Comparison of ENCODE assay signal across 8 cellular contexts in the genomic region with DNA sequence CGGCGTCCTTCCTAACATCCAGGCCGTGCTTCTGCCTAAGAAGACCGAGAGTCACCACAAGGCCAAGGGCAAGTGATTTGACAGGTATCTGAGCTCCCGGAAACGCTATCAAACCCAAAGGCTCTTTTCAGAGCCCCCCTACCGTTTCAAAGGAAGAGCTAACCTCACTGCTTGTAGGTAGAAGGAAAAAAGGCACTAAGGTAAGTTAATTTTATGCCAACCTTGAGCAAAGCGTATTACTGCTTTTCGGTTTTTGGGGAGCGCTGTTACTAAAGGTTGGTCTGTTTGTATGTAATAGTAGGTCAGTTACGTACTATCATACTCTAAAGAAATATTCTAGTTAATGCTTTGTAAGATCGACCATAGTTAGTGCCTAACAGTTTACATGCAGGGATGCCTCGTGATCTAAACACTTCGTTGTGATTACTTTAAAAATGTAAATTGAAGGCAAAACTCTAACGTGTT. TPM values are rescaled to one million over a fixed set of nuclear protein-coding genes. Genes with fewer than 3 reads are reported as not detected.
DNase-seq lines count a peak whose midpoint lies in the region; ATAC-seq, FAIRE-seq and TF ChIP-seq lines count a peak whose summit lies in the region.

No MANE protein-coding gene starts in this region.

- no TSS peak for BruUV-seq in GM12878 (replicated peaks; lab: Mats Ljungman, UMichigan)

- peak overlapping the region; percentile 89 for H3K27ac ChIP-seq in GM12878 (ENCODE audit: control insufficient read depth, insufficient read depth)
- H3K27ac ChIP-seq in testis, result peak overlapping the region; percentile 85 to 92

- H4K20me1 ChIP-seq in GM12878 (ENCODE audit: control insufficient read depth, insufficient read depth), result peaks cover 6% of the 10 kb centered on the region; the same call in 1 of the 2 replicates

- H3K36me3 ChIP-seq in GM12878 (ENCODE audit: control insufficient read depth in 2 of 2, insufficient read depth in 2 of 2, low read length in 1 of 2) (peaks cover 0 to 3% of the 10 kb centered on the region in 2 experiments; a peak in 2 of 4 replicates), testis (ENCODE audit: low read depth, missing control alignments) (no peaks in the 10 kb centered on the region)

- no peak for TF ChIP-seq CTCF in GM12878 (IDR thresholded peaks at IDR 0.05 in 2 of 3, conservative IDR thresholded peaks at IDR 0.05 in 1 of 3; ENCODE audit: control insufficient read depth in 2 of 3, extremely low read depth in 1 of 3, insufficient read depth in 1 of 3, low read depth in 3 of 3, low read length in 3 of 3)
- TF ChIP-seq CTCF in testis (IDR thresholded peaks at IDR 0.05), result no peak

- SMC1A ChIA-PET in GM12878 (lab: Charles Lee; ENCODE audit: uncharacterized antibody, unreplicated experiment), result interaction anchor here (0.5 to 3.3 kb wide), 15 partner anchors 8 to 378 kb away, joined by 3 to 34 read pairs (median 4); a partner anchor contains a TSS

- peak overlapping the region; percentile 91 for H3K9ac ChIP-seq in GM12878 (ENCODE audit: control insufficient read depth, insufficient read depth, low read length)

- H3K27me3 ChIP-seq in GM12878 (replicated peaks in 1 of 2; ENCODE audit: control insufficient read depth in 2 of 2, insufficient read depth in 2 of 2, low read length in 1 of 2) (no peaks in the 10 kb centered on the region), testis (no peaks in the 10 kb centered on the region)

- H3K9me3 ChIP-seq in GM12878 (replicated peaks; ENCODE audit: control insufficient read depth, insufficient read depth, low read length), result no peaks in the 10 kb centered on the region
- H3K9me3 ChIP-seq in testis, result no peaks in the 10 kb centered on the region

- TF ChIP-seq RAD21 in GM12878 (IDR thresholded peaks at IDR 0.05; ENCODE audit: insufficient read depth, low read depth, low read length), result no peak

- ATAC-seq in GM19351 (IDR thresholded peaks at IDR 0.05; ENCODE audit: unreplicated experiment) (peak; percentile 10), GM12878 (peak; percentile 4), HG02623 (IDR thresholded peaks at IDR 0.05; ENCODE audit: unreplicated experiment) (no peak), GM21360 (IDR thresholded peaks at IDR 0.05; ENCODE audit: unreplicated experiment) (no peak)

- no peak overlapping the region for H2AFZ ChIP-seq in GM12878 (ENCODE audit: control insufficient read depth, low read depth, low read length)

- no peak for FAIRE-seq in GM12878 (lab: Jason Lieb, UNC)

- peaks cover 56% of the 10 kb centered on the region for H3K79me2 ChIP-seq in GM12878 (ENCODE audit: control insufficient read depth, insufficient read depth, low read length)

- peak overlapping the region; percentile 83 for H3K4me3 ChIP-seq in GM12878
- peak overlapping the region; percentile 80 to 84 for H3K4me3 ChIP-seq in testis

- in situ Hi-C loops in GM12878 (cut with MboI), result loop anchor here (5.0 to 10.0 kb wide), 3 partner anchors 73 to 1710 kb away; a partner anchor contains a TSS

- no peak; a peak in 1 of 4 replicates for TF ChIP-seq EP300 in GM12878 (IDR thresholded peaks at IDR 0.05; ENCODE audit: borderline replicate concordance in 1 of 2, control insufficient read depth in 1 of 2, low read depth in 2 of 2, low read length in 2 of 2)

- POLR2A ChIA-PET in GM12878 (lab: Charles Lee), result interaction anchor here (0.5 to 6.4 kb wide), 19 partner anchors 9 to 148 kb away, joined by 3 to 119 read pairs (median 11); a partner anchor contains a TSS

- CTCF ChIA-PET in GM12878 (lab: Yijun Ruan, JAX), result interaction anchor here (0.5 to 2.3 kb wide), 5 partner anchors 18 to 73 kb away, joined by 4 to 9 read pairs (median 4); a partner anchor contains a TSS

- peak; percentile 78 for DNase-seq in NCI-H2029 treated with DMSO at 0.1 percent for 48 hours (lab: John Stamatoyannopoulos, UW)
- no peak for DNase-seq in GM12878 (ENCODE audit: low read depth, low spot score)
- peak; percentile 60 for DNase-seq in kidney glomerular epithelial cell (lab: John Stamatoyannopoulos, UW)
- no peak for DNase-seq in testis
- DNase-seq in T1000 (lab: John Stamatoyannopoulos, UW), result no peak

- 2% methylated on average over 15 of the region's 15 CpGs for WGBS in GM12878 (ENCODE audit: insufficient coverage, insufficient replicate concordance, low lambda C conversion rate, missing lambda C conversion rate)
- WGBS in testis, 2 donors, result 0 to 1% methylated on average over 11 to 15 of the region's 15 CpGs

- peaks cover 3% of the 10 kb centered on the region; the same call in 1 of the 2 replicates for H3K4me1 ChIP-seq in GM12878 (ENCODE audit: control insufficient read depth, insufficient read depth, low read length)
- peaks cover 10% of the 10 kb centered on the region for H3K4me1 ChIP-seq in testis

- peak overlapping the region; percentile 28; the same call in 1 of the 2 replicates for H3K4me2 ChIP-seq in GM12878 (ENCODE audit: control insufficient read depth, insufficient read depth)

- RAD21 ChIA-PET in GM12878 (lab: Charles Lee; ENCODE audit: unreplicated experiment), result interaction anchor here (1.1 to 7.2 kb wide), 10 partner anchors 27 to 148 kb away, joined by 3 to 96 read pairs (median 5); a partner anchor contains a TSS

- TF ChIP-seq POLR2A in GM12878 (IDR thresholded peaks at IDR 0.05; ENCODE audit: low read depth, low read length) (no peak), testis (IDR thresholded peaks at IDR 0.05) (no peak)

- intact Hi-C loops in GM12878 (cut with micrococcal nuclease; ENCODE audit: unreplicated experiment) (loop anchor here (1.0 to 5.0 kb wide), 4 partner anchors 32 to 1688 kb away; a partner anchor contains a TSS), testis (cut with DNase I; ENCODE audit: low total_unique reads) (loop anchor here (1.0 kb wide), 1 partner anchor 32 kb away; a partner anchor contains a TSS)

TF ChIP-seq in GM12878, 131 proteins besides CTCF, POLR2A, EP300 and RAD21:
- TF ChIP-seq CHD2 (IDR thresholded peaks at IDR 0.05; ENCODE audit: borderline replicate concordance, low read depth, low read length) (no peak), PAX8 (IDR thresholded peaks at IDR 0.05) (no peak), NFYA (IDR thresholded peaks at IDR 0.05; ENCODE audit: borderline replicate concordance, low read depth, low read length) (no peak), SIN3A (IDR thresholded peaks at IDR 0.05; ENCODE audit: low read depth, low read length) (0 out of 2 replicates have a peak, but pooled peaks have one; percentile 8), BRCA1 (IDR thresholded peaks at IDR 0.05; ENCODE audit: low read depth, low read length) (no peak), ASH2L (IDR thresholded peaks at IDR 0.05; ENCODE audit: borderline replicate concordance, low read depth) (0 out of 2 replicates have a peak, but pooled peaks have one; percentile 10), FOXM1 (IDR thresholded peaks at IDR 0.05; ENCODE audit: low read depth, low read length) (0 out of 2 replicates have a peak, but pooled peaks have one; percentile 11)
- TF ChIP-seq, protein P1, sequence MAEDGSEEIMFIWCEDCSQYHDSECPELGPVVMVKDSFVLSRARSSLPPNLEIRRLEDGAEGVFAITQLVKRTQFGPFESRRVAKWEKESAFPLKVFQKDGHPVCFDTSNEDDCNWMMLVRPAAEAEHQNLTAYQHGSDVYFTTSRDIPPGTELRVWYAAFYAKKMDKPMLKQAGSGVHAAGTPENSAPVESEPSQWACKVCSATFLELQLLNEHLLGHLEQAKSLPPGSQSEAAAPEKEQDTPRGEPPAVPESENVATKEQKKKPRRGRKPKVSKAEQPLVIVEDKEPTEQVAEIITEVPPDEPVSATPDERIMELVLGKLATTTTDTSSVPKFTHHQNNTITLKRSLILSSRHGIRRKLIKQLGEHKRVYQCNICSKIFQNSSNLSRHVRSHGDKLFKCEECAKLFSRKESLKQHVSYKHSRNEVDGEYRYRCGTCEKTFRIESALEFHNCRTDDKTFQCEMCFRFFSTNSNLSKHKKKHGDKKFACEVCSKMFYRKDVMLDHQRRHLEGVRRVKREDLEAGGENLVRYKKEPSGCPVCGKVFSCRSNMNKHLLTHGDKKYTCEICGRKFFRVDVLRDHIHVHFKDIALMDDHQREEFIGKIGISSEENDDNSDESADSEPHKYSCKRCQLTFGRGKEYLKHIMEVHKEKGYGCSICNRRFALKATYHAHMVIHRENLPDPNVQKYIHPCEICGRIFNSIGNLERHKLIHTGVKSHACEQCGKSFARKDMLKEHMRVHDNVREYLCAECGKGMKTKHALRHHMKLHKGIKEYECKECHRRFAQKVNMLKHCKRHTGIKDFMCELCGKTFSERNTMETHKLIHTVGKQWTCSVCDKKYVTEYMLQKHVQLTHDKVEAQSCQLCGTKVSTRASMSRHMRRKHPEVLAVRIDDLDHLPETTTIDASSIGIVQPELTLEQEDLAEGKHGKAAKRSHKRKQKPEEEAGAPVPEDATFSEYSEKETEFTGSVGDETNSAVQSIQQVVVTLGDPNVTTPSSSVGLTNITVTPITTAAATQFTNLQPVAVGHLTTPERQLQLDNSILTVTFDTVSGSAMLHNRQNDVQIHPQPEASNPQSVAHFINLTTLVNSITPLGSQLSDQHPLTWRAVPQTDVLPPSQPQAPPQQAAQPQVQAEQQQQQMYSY (CRISPR knock-in tag; IDR thresholded peaks at IDR 0.05), result 0 out of 2 replicates have a peak, but pooled peaks have one; percentile 37

RNA-seq across cellular contexts. Expression of a gene that starts 37.4 kb away (rescaled TPM):
- 4.1 and 4.5 TPM in 2 replicates for total RNA-seq in GM12878 (2013; cell fraction: nucleolus; rRNA removed)
- total RNA-seq in GM12878 (2014; rRNA removed), result 1.5 and 2.1 TPM in 2 replicates
- 1.9 and 2.3 TPM in 2 replicates for total RNA-seq in GM12878 (2014; rRNA removed; fragmentation: Illumina TruSeq; extraction: Trizol)
- 2.3 and 3.2 TPM in 2 replicates for total RNA-seq in GM12878 (2021)
- 1.1 TPM for polyA plus RNA-seq in GM12878 (2011; ENCODE audit: low read depth)
- polyA plus RNA-seq in GM12878 (2011; rRNA removed), result 5.9 TPM in 2 replicates
- 4.6 and 4.8 TPM in 2 replicates for polyA plus RNA-seq in GM12878 (2011; cell fraction: cytosol; rRNA removed)
- polyA plus RNA-seq in GM12878 (2011; cell fraction: nucleus; rRNA removed), result 5.6 and 6.5 TPM in 2 replicates
- polyA plus RNA-seq in GM12878 (2012), result 0.95 and 2.1 TPM in 2 replicates
- polyA plus RNA-seq in GM12878 (2014; fragmentation: Illumina TruSeq; extraction: Trizol), result 2.2 and 5.1 TPM in 2 replicates
- polyA plus RNA-seq in GM12878 (2014; fragmentation: Nextera tagmentation; extraction: Ambion mirVana), result 1 to 10 TPM in 1 of 2 experiments, under 1 TPM in 1; 0.52 to 1.2 TPM
- polyA plus RNA-seq in GM12878 (2014; rRNA removed), result 2.2 and 3.0 TPM in 2 replicates
- 1 to 10 TPM; 1.3 to 1.5 TPM for polyA plus RNA-seq in GM12878 (2016; fragmentation: Nextera tagmentation; extraction: Ambion mirVana)
- polyA minus RNA-seq in GM12878 (2011; rRNA and poly(A)+ RNA removed), result 6.9 and 8.1 TPM in 2 replicates
- polyA minus RNA-seq in GM12878 (2011; cell fraction: cytosol; rRNA and poly(A)+ RNA removed), result 1.1 and 1.9 TPM in 2 replicates
- 2.1 and 2.3 TPM in 2 replicates for polyA minus RNA-seq in GM12878 (2011; cell fraction: nucleus; rRNA and poly(A)+ RNA removed)
- total RNA-seq in testis, result 1 to 10 TPM; 4.1 to 5.1 TPM
- 4.8 TPM for polyA plus RNA-seq in testis (ENCODE audit: insufficient read depth, low read depth, low replicate concordance)

Comparison
In these comparisons a context has a peak if more than half of its experiments do, and no peak if none do; other contexts are left out.
1. ATAC-seq: peak in GM19351 (single experiment) and GM12878 (single experiment); none in HG02623 (single experiment) and GM21360 (single experiment).
2. DNase-seq: peak in NCI-H2029 treated with DMSO at 0.1 percent for 48 hours (single experiment) and kidney glomerular epithelial cell (single experiment); none in GM12878 (single experiment), testis (single experiment) and T1000 (single experiment).